ENCODE assay signal across 1 cellular context in the genomic region with DNA sequence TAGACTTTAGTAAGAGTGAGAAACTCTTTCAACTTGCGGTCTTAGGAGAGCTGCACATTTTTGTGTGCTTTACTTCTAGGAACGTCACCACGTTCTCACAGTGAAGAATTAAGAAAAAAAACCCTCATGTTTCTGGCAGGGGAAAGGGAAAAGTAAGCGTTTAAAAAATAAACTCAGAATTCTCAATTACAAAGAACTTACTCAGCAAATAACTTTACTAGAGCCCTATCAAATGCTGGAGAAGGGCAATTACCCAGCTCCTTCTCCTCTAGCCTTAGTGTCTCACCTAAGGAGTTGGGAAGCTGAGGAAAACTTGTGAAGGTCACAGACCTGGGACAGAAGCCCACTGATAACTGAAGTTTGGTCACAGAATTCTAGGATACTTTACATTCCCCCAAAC.
TF ChIP-seq lines count a peak whose summit lies in the region.

No MANE protein-coding gene starts in this region.

TF ChIP-seq in GM23338, 12 proteins besides CTCF, POLR2A, EP300 and RAD21 (continued from another document):
- TF ChIP-seq, protein P1, sequence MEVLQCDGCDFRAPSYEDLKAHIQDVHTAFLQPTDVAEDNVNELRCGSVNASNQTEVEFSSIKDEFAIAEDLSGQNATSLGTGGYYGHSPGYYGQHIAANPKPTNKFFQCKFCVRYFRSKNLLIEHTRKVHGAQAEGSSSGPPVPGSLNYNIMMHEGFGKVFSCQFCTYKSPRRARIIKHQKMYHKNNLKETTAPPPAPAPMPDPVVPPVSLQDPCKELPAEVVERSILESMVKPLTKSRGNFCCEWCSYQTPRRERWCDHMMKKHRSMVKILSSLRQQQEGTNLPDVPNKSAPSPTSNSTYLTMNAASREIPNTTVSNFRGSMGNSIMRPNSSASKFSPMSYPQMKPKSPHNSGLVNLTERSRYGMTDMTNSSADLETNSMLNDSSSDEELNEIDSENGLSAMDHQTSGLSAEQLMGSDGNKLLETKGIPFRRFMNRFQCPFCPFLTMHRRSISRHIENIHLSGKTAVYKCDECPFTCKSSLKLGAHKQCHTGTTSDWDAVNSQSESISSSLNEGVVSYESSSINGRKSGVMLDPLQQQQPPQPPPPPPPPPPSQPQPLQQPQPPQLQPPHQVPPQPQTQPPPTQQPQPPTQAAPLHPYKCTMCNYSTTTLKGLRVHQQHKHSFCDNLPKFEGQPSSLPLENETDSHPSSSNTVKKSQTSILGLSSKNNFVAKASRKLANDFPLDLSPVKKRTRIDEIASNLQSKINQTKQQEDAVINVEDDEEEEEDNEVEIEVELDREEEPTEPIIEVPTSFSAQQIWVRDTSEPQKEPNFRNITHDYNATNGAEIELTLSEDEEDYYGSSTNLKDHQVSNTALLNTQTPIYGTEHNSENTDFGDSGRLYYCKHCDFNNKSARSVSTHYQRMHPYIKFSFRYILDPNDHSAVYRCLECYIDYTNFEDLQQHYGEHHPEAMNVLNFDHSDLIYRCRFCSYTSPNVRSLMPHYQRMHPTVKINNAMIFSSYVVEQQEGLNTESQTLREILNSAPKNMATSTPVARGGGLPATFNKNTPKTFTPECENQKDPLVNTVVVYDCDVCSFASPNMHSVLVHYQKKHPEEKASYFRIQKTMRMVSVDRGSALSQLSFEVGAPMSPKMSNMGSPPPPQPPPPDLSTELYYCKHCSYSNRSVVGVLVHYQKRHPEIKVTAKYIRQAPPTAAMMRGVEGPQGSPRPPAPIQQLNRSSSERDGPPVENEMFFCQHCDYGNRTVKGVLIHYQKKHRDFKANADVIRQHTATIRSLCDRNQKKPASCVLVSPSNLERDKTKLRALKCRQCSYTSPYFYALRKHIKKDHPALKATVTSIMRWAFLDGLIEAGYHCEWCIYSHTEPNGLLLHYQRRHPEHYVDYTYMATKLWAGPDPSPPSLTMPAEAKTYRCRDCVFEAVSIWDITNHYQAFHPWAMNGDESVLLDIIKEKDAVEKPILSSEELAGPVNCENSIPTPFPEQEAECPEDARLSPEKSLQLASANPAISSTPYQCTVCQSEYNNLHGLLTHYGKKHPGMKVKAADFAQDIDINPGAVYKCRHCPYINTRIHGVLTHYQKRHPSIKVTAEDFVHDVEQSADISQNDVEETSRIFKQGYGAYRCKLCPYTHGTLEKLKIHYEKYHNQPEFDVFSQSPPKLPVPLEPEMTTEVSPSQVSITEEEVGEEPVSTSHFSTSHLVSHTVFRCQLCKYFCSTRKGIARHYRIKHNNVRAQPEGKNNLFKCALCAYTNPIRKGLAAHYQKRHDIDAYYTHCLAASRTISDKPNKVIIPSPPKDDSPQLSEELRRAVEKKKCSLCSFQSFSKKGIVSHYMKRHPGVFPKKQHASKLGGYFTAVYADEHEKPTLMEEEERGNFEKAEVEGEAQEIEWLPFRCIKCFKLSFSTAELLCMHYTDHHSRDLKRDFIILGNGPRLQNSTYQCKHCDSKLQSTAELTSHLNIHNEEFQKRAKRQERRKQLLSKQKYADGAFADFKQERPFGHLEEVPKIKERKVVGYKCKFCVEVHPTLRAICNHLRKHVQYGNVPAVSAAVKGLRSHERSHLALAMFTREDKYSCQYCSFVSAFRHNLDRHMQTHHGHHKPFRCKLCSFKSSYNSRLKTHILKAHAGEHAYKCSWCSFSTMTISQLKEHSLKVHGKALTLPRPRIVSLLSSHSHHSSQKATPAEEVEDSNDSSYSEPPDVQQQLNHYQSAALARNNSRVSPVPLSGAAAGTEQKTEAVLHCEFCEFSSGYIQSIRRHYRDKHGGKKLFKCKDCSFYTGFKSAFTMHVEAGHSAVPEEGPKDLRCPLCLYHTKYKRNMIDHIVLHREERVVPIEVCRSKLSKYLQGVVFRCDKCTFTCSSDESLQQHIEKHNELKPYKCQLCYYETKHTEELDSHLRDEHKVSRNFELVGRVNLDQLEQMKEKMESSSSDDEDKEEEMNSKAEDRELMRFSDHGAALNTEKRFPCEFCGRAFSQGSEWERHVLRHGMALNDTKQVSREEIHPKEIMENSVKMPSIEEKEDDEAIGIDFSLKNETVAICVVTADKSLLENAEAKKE (CRISPR knock-in tag; IDR thresholded peaks at IDR 0.05) = no peak
- TF ChIP-seq ZNF114 (CRISPR knock-in tag; IDR thresholded peaks at IDR 0.05) (no peak), EZH2 (IDR thresholded peaks at IDR 0.05; ENCODE audit: low read depth, unreplicated experiment) (no peak), CREB1 (CRISPR knock-in tag; IDR thresholded peaks at IDR 0.05; ENCODE audit: low read depth) (no peak), JUNB (IDR thresholded peaks at IDR 0.05; ENCODE audit: unreplicated experiment) (no peak), EZH2phosphoT487 (IDR thresholded peaks at IDR 0.05; ENCODE audit: unreplicated experiment) (no peak), POLR2AphosphoS5 (IDR thresholded peaks at IDR 0.05; ENCODE audit: low read depth) (no peak), STAT1 (IDR thresholded peaks at IDR 0.05; ENCODE audit: unreplicated experiment) (no peak), NANOG (IDR thresholded peaks at IDR 0.05; ENCODE audit: borderline replicate concordance) (no peak)
- TF ChIP-seq, protein P2, sequence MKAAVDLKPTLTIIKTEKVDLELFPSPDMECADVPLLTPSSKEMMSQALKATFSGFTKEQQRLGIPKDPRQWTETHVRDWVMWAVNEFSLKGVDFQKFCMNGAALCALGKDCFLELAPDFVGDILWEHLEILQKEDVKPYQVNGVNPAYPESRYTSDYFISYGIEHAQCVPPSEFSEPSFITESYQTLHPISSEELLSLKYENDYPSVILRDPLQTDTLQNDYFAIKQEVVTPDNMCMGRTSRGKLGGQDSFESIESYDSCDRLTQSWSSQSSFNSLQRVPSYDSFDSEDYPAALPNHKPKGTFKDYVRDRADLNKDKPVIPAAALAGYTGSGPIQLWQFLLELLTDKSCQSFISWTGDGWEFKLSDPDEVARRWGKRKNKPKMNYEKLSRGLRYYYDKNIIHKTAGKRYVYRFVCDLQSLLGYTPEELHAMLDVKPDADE (IDR thresholded peaks at IDR 0.05) = no peak
- TF ChIP-seq, protein P3, sequence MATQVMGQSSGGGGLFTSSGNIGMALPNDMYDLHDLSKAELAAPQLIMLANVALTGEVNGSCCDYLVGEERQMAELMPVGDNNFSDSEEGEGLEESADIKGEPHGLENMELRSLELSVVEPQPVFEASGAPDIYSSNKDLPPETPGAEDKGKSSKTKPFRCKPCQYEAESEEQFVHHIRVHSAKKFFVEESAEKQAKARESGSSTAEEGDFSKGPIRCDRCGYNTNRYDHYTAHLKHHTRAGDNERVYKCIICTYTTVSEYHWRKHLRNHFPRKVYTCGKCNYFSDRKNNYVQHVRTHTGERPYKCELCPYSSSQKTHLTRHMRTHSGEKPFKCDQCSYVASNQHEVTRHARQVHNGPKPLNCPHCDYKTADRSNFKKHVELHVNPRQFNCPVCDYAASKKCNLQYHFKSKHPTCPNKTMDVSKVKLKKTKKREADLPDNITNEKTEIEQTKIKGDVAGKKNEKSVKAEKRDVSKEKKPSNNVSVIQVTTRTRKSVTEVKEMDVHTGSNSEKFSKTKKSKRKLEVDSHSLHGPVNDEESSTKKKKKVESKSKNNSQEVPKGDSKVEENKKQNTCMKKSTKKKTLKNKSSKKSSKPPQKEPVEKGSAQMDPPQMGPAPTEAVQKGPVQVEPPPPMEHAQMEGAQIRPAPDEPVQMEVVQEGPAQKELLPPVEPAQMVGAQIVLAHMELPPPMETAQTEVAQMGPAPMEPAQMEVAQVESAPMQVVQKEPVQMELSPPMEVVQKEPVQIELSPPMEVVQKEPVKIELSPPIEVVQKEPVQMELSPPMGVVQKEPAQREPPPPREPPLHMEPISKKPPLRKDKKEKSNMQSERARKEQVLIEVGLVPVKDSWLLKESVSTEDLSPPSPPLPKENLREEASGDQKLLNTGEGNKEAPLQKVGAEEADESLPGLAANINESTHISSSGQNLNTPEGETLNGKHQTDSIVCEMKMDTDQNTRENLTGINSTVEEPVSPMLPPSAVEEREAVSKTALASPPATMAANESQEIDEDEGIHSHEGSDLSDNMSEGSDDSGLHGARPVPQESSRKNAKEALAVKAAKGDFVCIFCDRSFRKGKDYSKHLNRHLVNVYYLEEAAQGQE (IDR thresholded peaks at IDR 0.05; ENCODE audit: unreplicated experiment) = no peak
